In the genomic region with DNA sequence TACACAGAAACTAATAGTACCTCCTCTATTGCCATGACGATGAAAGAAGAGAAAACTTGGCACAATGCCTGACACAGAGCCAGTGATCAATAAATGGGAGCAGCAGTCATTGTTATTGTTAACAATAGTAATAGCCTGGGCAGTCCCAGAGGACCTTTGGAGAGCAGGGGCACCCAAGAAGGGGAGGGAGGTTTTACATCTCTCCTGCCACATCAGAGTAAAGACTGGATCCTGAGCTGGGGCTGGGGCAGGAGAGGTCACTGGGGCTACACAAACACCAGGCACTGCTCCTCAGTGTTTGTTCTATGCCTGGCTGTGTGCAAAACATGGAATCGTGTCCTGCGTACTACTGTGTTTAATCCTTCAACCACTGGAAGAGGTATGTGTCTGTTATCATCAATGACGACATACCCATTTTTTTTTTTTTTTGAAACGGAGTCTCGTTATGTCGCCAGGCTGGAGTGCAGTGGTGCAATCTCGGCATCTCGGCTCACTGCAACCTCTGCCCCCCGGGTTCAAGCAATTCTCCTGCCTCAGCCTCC, we compare ENCODE assay signal across 18 cellular contexts. TPM values are rescaled to one million over a fixed set of nuclear protein-coding genes. Genes with fewer than 3 reads are reported as not detected.
DNase-seq lines count a peak whose midpoint lies in the region; ATAC-seq and TF ChIP-seq lines count a peak whose summit lies in the region.
"Had no signal": no experiment of that assay in that cellular context is flagged by ENCODE, and none has a peak within 500 bp of the region (broad histone marks: within the 10 kb centered on the region; RNA-seq: fewer than 3 reads in every experiment).

No MANE protein-coding gene starts in this region.

- no peak overlapping the region for H3K4me2 ChIP-seq in neuronal stem cell (ENCODE audit: insufficient read depth, low read length, poor library complexity, severe bottlenecking)
- H3K4me2 ChIP-seq: GM23338 had no signal

- H3K4me3 ChIP-seq in colonic mucosa: no peak overlapping the region
- H3K4me3 ChIP-seq in neuronal stem cell (ENCODE audit: low read length in 2 of 2): no peak overlapping the region
- no peak overlapping the region for H3K4me3 ChIP-seq in SJCRH30
- H3K4me3 ChIP-seq: GM23338, SJSA1 had no signal

- no peak overlapping the region for H3K18ac ChIP-seq in neuronal stem cell (ENCODE audit: low read length)

- peak overlapping the region; percentile 79 for H3K27ac ChIP-seq in colonic mucosa
- no peak overlapping the region for H3K27ac ChIP-seq in neuronal stem cell (replicated peaks; ENCODE audit: low read length)
- H3K27ac ChIP-seq in SJCRH30: no peak overlapping the region
- H3K27ac ChIP-seq: SJSA1 had no signal

- no peak overlapping the region for H2BK120ac ChIP-seq in neuronal stem cell (ENCODE audit: low read depth, low read length)

- no peak overlapping the region for H2BK12ac ChIP-seq in neuronal stem cell (ENCODE audit: low read length)

- no peak overlapping the region for H2BK15ac ChIP-seq in neuronal stem cell (ENCODE audit: low read length)

- H2BK5ac ChIP-seq in neuronal stem cell (ENCODE audit: low read length): no peak overlapping the region

- H4K91ac ChIP-seq in neuronal stem cell (ENCODE audit: low read depth, low read length, poor library complexity): no peak overlapping the region

- peaks cover 12% of the 10 kb centered on the region for H3K4me1 ChIP-seq in colonic mucosa
- H3K4me1 ChIP-seq in neuronal stem cell (ENCODE audit: control insufficient read depth in 2 of 2, insufficient read depth in 1 of 2, low read depth in 1 of 2, low read length in 2 of 2): peaks cover 5 to 14% of the 10 kb centered on the region in 2 donors
- peaks cover 9% of the 10 kb centered on the region; the same call in 1 of the 2 replicates for H3K4me1 ChIP-seq in SJCRH30

- no peak overlapping the region for H4K8ac ChIP-seq in neuronal stem cell (ENCODE audit: low read depth, low read length)

- H3K9ac ChIP-seq in colonic mucosa (ENCODE audit: low read depth in 2 of 2, low read length in 2 of 2) (peak overlapping the region in 1 of 2 donors; percentile 52), neuronal stem cell (ENCODE audit: low read depth, low read length, poor library complexity) (no peak overlapping the region)

- H3K27me3 ChIP-seq in colonic mucosa (no peaks in the 10 kb centered on the region), neuronal stem cell (ENCODE audit: control insufficient read depth in 3 of 3, insufficient read depth in 3 of 3, low read depth in 1 of 3, low read length in 3 of 3) (peaks cover 0 to 12% (median 0%) of the 10 kb centered on the region in 3 experiments), SJCRH30 (no peaks in the 10 kb centered on the region)
- H3K27me3 ChIP-seq: SJSA1 had no signal

- H3K36me3 ChIP-seq in colonic mucosa: no peaks in the 10 kb centered on the region
- no peaks in the 10 kb centered on the region for H3K36me3 ChIP-seq in neuronal stem cell (replicated peaks in 1 of 2; ENCODE audit: control insufficient read depth in 2 of 2, insufficient read depth in 2 of 2, low read length in 2 of 2)
- no peaks in the 10 kb centered on the region for H3K36me3 ChIP-seq in SJCRH30
- H3K36me3 ChIP-seq: SJSA1 had no signal

- H3K14ac ChIP-seq in neuronal stem cell (ENCODE audit: low read length): no peak overlapping the region

- DNase-seq in DMS153 treated with DMSO at 0.1 percent for 48 hours (lab: John Stamatoyannopoulos, UW; ENCODE audit: unreplicated experiment) (peak; percentile 85), NCI-H146 (lab: John Stamatoyannopoulos, UW) (peak; percentile 83), colonic mucosa (peak; percentile 59), neuronal stem cell (ENCODE audit: low spot score) (no peak), SJCRH30 (no peak), NCI-H1930 (lab: John Stamatoyannopoulos, UW) (no peak), left ventricle myocardium superior (no peak)
- DNase-seq: activated CD4-positive, alpha-beta T cell treated with anti-CD3 and anti-CD28 coated beads, Interleukin-2, amount 10 ng/mL, durations not matched to agents 7 days and 5 days; activated naive CD8-positive, alpha-beta T cell treated with anti-CD3 and anti-CD28 coated beads for 36 hours; activated T-cell treated with anti-CD3 and anti-CD28 coated beads, Interleukin-2, amount 50 U/mL, for 1 hour; DND-41; foreskin melanocyte; NCI-H187 treated with DMSO at 0.1 percent for 48 hours; occipital lobe; stimulated activated naive CD4-positive, alpha-beta T cell; T1000 had no signal

- intact Hi-C loops in colonic mucosa (cut with DNase I): no loop called here
- intact Hi-C loops in left ventricle myocardium superior (cut with micrococcal nuclease): no loop called here

- no peak for ATAC-seq in left ventricle myocardium superior
- ATAC-seq: GM23338 had no signal

- H3K23ac ChIP-seq in neuronal stem cell (ENCODE audit: low read depth, low read length, poor library complexity): no peak overlapping the region

- H3K4ac ChIP-seq in neuronal stem cell (ENCODE audit: low read length): no peak overlapping the region

- no peaks in the 10 kb centered on the region for H3K79me1 ChIP-seq in neuronal stem cell (ENCODE audit: low read depth, low read length)

- H3K9me3 ChIP-seq in colonic mucosa: no peaks in the 10 kb centered on the region
- H3K9me3 ChIP-seq in neuronal stem cell (replicated peaks in 1 of 2; ENCODE audit: control insufficient read depth in 2 of 2, insufficient read depth in 1 of 2, low read depth in 1 of 2, low read length in 2 of 2): no peaks in the 10 kb centered on the region
- no peaks in the 10 kb centered on the region for H3K9me3 ChIP-seq in SJCRH30 (replicated peaks)
- H3K9me3 ChIP-seq: SJSA1 had no signal

- TF ChIP-seq CTCF in colonic mucosa (IDR thresholded peaks at IDR 0.05): no peak

- no peak overlapping the region for H2AFZ ChIP-seq in neuronal stem cell (ENCODE audit: low read length)
- H2AFZ ChIP-seq: GM23338 had no signal

- no CpG with 5 or more reads among the region's 10 CpGs for WGBS in neuronal stem cell (ENCODE audit: extremely low coverage in 2 of 2, insufficient read length in 2 of 2, insufficient replicate concordance in 1 of 2), 2 donors

- H2AK5ac ChIP-seq in neuronal stem cell (ENCODE audit: low read depth, low read length): peak overlapping the region; percentile 50

RNA-seq across cellular contexts. Expression of a gene that starts 25.0 kb away (rescaled TPM):
- total RNA-seq in colonic mucosa: 100 to 1,000 TPM; 143 to 150 TPM
- polyA plus RNA-seq in neuronal stem cell (2013, experiment 1 of 2): 8.4 TPM
- 8.8 TPM for polyA plus RNA-seq in neuronal stem cell (2013, experiment 2 of 2)
- 0.30 and 0.34 TPM in 2 replicates for total RNA-seq in SJCRH30 (2014; rRNA removed; shearing (Covaris generic))
- total RNA-seq in left ventricle myocardium superior: 56.0 TPM
- total RNA-seq: activated CD4-positive, alpha-beta T cell treated with anti-CD3 and anti-CD28 coated beads, Interleukin-2, amount 10 ng/mL, durations not matched to agents 7 days and 5 days had no signal

Comparison
In these comparisons a context has a peak if more than half of its experiments do, and no peak if none do; other contexts are left out.
1. DNase-seq: peak in DMS153 treated with DMSO at 0.1 percent for 48 hours (single experiment), NCI-H146 (single experiment) and colonic mucosa (single experiment); none in neuronal stem cell (single experiment), SJCRH30 (0 of 2), NCI-H1930 (0 of 2) and left ventricle myocardium superior (single experiment).
2. RNA of a gene that starts 25.0 kb away (total RNA-seq): 143 to 150 TPM in colonic mucosa and 56.0 TPM in left ventricle myocardium superior (single experiment); 0.30 to 0.34 TPM in SJCRH30; every median in the first group is over 10 times any median in the second.